ENCODE assay signal across 8 cellular contexts in genomic region chr16:67164599-67165061, GRCh38. TPM values are rescaled to one million over a fixed set of nuclear protein-coding genes. Genes with fewer than 3 reads are reported as not detected.
DNase-seq lines count a peak whose midpoint lies in the region; ATAC-seq and TF ChIP-seq lines count a peak whose summit lies in the region.

Gene HSF4, plus strand, starts transcription at chr16:67164745. Its CDS starts 67 bp downstream, at chr16:67164812.

- ATAC-seq in T-cell (replicated peaks in 1 of 4) = no peak

- peak within 1 kb of the TSS; percentile 60 for H2AFZ ChIP-seq in neuron (ENCODE audit: low read depth, low read length)

- no peak within 1 kb of the TSS for H3K27ac Mint-ChIP-seq in T-cell

- H3K4me3 ChIP-seq in fibroblast of the aortic adventitia (ENCODE audit: low read depth, low read length) (peak within 1 kb of the TSS; percentile 41), neuron (ENCODE audit: low read length) (peak within 1 kb of the TSS; percentile 43)

- H3K4me3 Mint-ChIP-seq in T-cell = peak within 1 kb of the TSS; percentile 41 to 87 (median 58)

- no peaks in the 10 kb centered on the region for H3K9me3 ChIP-seq in neuron (ENCODE audit: low read length)

- H3K9me3 Mint-ChIP-seq in T-cell = no peaks in the 10 kb centered on the region

- H3K36me3 Mint-ChIP-seq in T-cell = no peaks in the 10 kb centered on the region

- CTCF ChIA-PET in T-cell (lab: Charles Lee) = no interaction called here

- H3K36me3 ChIP-seq in neuron (ENCODE audit: insufficient read depth, low read length) = no peaks in the 10 kb centered on the region

- DNase-seq in NCI-H146 (lab: John Stamatoyannopoulos, UW) = peak; percentile 52
- no peak for DNase-seq in NCI-H146 treated with DMSO at 0.1 percent for 48 hours (lab: John Stamatoyannopoulos, UW; ENCODE audit: unreplicated experiment)
- no peak for DNase-seq in T-cell
- no peak for DNase-seq in fibroblast of the aortic adventitia (ENCODE audit: low read depth)
- DNase-seq in NCI-H2227 treated with DMSO at 0.1 percent for 48 hours (lab: John Stamatoyannopoulos, UW) = no peak
- no peak for DNase-seq in NCI-H524 treated with DMSO at 0.1 percent for 48 hours (lab: John Stamatoyannopoulos, UW)
- no peak for DNase-seq in NCI-H2227 (lab: John Stamatoyannopoulos, UW; ENCODE audit: unreplicated experiment)

- TF ChIP-seq CTCF in fibroblast of the aortic adventitia (IDR thresholded peaks at IDR 0.05; ENCODE audit: insufficient read depth, low read length) = no peak

- POLR2A ChIA-PET in T-cell (lab: Charles Lee) = no interaction called here

- peaks cover 34 to 59% of the 10 kb centered on the region in 2 donors for H3K27me3 Mint-ChIP-seq in T-cell

- peaks cover 89% of the 10 kb centered on the region for H3K27me3 ChIP-seq in neuron (ENCODE audit: insufficient read depth, low read length)

- peaks cover 13% of the 10 kb centered on the region for H3K4me1 ChIP-seq in neuron (ENCODE audit: insufficient read depth, low read length)

- peaks cover 18 to 46% (median 31%) of the 10 kb centered on the region in 3 donors for H3K4me1 Mint-ChIP-seq in T-cell

RNA-seq across cellular contexts. Expression of gene HSF4, which starts in this region (rescaled TPM):
- total RNA-seq in T-cell (10 to 100 TPM; 22.3 to 66.3 (median 39.1) TPM), fibroblast of the aortic adventitia (ENCODE audit: low replicate concordance) (6.4 and 17.9 TPM in 2 replicates)
